Comparison of ENCODE assay signal across 8 cellular contexts in the genomic region with DNA sequence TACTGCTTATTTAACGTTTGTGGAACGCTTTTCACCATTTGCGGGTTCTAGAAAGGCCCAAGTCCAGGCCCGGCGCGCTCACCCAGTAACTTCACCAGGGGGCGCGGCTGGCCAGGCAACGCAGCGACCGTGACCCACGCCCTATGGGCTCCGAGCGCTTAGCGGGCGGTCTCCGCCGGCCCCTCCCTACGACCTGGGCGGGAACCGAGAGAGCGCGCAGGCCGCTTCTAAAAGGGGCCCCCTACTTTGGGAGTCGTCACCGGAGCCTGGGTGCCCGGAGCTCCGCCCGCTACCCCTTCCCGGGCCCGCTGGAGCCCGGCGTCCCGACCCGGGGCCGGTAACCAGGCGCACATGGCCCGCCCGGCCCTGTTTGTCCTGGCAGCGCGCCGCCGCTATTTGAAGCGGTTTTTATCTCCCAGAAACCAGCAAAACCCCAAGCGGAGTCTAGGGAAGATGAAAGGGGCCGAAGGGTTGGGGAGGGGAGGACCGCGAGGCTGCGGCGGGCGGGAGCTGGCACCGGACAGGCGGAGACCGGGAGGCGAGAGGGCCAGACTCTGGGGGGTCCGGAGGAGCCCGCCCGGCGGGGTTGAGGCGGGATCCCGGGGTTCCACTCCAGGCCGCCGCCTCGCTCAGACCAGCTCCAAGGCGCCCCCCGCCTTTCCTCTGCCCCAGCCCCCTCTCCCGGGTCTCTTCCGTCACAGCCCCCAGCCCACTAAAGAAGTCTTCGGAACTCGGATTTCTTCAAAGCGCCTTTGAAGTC. TPM values are rescaled to one million over a fixed set of nuclear protein-coding genes. Genes with fewer than 3 reads are reported as not detected.
DNase-seq lines count a peak whose midpoint lies in the region; ATAC-seq, FAIRE-seq and TF ChIP-seq lines count a peak whose summit lies in the region.

No MANE protein-coding gene starts in this region.

- peak overlapping the region; percentile 92 for H3K27ac Mint-ChIP-seq in T-helper 17 cell

- H3K9me3 ChIP-seq in T-helper 17 cell (ENCODE audit: control insufficient read depth, low read length, poor library complexity, severe bottlenecking): no peaks in the 10 kb centered on the region

- H3K36me3 Mint-ChIP-seq in T-helper 17 cell (ENCODE audit: low read depth): peaks cover 10% of the 10 kb centered on the region

- H3K4me1 Mint-ChIP-seq in T-helper 17 cell: peaks cover 26% of the 10 kb centered on the region

- H3K4me3 Mint-ChIP-seq in T-helper 17 cell: peak overlapping the region; percentile 95

- ATAC-seq in HG02852 (IDR thresholded peaks at IDR 0.05; ENCODE audit: unreplicated experiment): peak; percentile 50
- ATAC-seq in T-helper 17 cell: peak; percentile 62

- peaks cover 7% of the 10 kb centered on the region for H3K27me3 Mint-ChIP-seq in T-helper 17 cell

- peak; percentile 94 for DNase-seq in GM12892 (ENCODE audit: insufficient read length)
- peak; percentile 93 for DNase-seq in NCI-H146 (lab: John Stamatoyannopoulos, UW)
- peak; percentile 65 to 77 (median 77) for DNase-seq in T-helper 17 cell
- peak; percentile 97 for DNase-seq in hepatic stellate cell (ENCODE audit: low spot score)
- DNase-seq in retina: peak; percentile 94
- no peak for DNase-seq in cortex of kidney (lab: John Stamatoyannopoulos, UW)

- peak overlapping the region; percentile 99 for H3K27ac ChIP-seq in angular gyrus (ENCODE audit: low read depth, low read length)

- TF ChIP-seq POLR2A in GM12892 (IDR thresholded peaks at IDR 0.05; ENCODE audit: low read depth, low read length): peak; percentile 30; the same call in 1 of the 2 replicates

- FAIRE-seq in GM12892 (lab: Jason Lieb, UNC): peak; percentile 65

RNA-seq across cellular contexts. Expression of a gene that starts 3.5 kb away (rescaled TPM):
- 38.0 TPM for polyA plus RNA-seq in GM12892 (2012; ENCODE audit: missing spikeins)
- total RNA-seq in T-helper 17 cell: 10 to 100 TPM; 31.2 to 31.8 TPM

RNA-seq across cellular contexts. Expression of a gene that starts 11.2 kb away (rescaled TPM):
- polyA plus RNA-seq in GM12892 (2012; ENCODE audit: missing spikeins): not detected
- total RNA-seq in T-helper 17 cell: not detected

RNA-seq across cellular contexts. Expression of a gene that starts 25.5 kb away (rescaled TPM):
- polyA plus RNA-seq in GM12892 (2012; ENCODE audit: missing spikeins): 35.2 TPM
- 10 to 100 TPM; 30.6 to 32.5 TPM for total RNA-seq in T-helper 17 cell

RNA-seq across cellular contexts. Expression of a gene that starts 29.6 kb away (rescaled TPM):
- polyA plus RNA-seq in GM12892 (2012; ENCODE audit: missing spikeins): 1,026 TPM
- 100 to 1,000 TPM; 566 to 600 TPM for total RNA-seq in T-helper 17 cell

RNA-seq across cellular contexts. Expression of a gene that starts 55.0 kb away (rescaled TPM):
- polyA plus RNA-seq in GM12892 (2012; ENCODE audit: missing spikeins): 16.9 TPM
- 10 to 100 TPM; 69.6 to 75.1 TPM for total RNA-seq in T-helper 17 cell
